ENCODE assay signal across 18 cellular contexts in genomic region chr19:5023128-5023571, GRCh38. TPM values are rescaled to one million over a fixed set of nuclear protein-coding genes. Genes with fewer than 3 reads are reported as not detected.
DNase-seq lines count a peak whose midpoint lies in the region; ATAC-seq and TF ChIP-seq lines count a peak whose summit lies in the region.
"Had no signal": no experiment of that assay in that cellular context is flagged by ENCODE, and none has a peak within 500 bp of the region (broad histone marks: within the 10 kb centered on the region; RNA-seq: fewer than 3 reads in every experiment).

No MANE protein-coding gene starts in this region.

- intact Hi-C loops in heart right ventricle (cut with DNase I): loop anchor here in 2 of 10 donors (5.0 to 10.0 kb wide), 2 partner anchors 48 to 51 kb away; no protein-coding TSS in a partner anchor

- WGBS in H9 (ENCODE audit: extremely low coverage, insufficient read length, low lambda C conversion rate): no CpG with 5 or more reads among the region's 19 CpGs
- 57 to 60% methylated on average over 19 of the region's 19 CpGs for WGBS in heart right ventricle, 2 donors

- no peak overlapping the region for H2BK12ac ChIP-seq in H9 (ENCODE audit: insufficient read length, low read depth, low read length)

- no peak for DNase-seq in H9
- DNase-seq in heart right ventricle: no peak
- no peak for DNase-seq in NCI-H524 (lab: John Stamatoyannopoulos, UW)
- no peak for DNase-seq in HCEC 1CT
- no peak for DNase-seq in NCI-H1694 treated with DMSO at 0.1 percent for 48 hours (lab: John Stamatoyannopoulos, UW)
- no peak for DNase-seq in COR-L47 (lab: John Stamatoyannopoulos, UW)
- DNase-seq: activated naive CD4-positive, alpha-beta T cell; brain microvascular endothelial cell; immature natural killer cell; NCI-H1436; SK-N-SH; small intestine had no signal

- no peak overlapping the region for H4K5ac ChIP-seq in H9 (ENCODE audit: insufficient read length, low read depth, low read length)

- H3K56ac ChIP-seq in H9 (ENCODE audit: insufficient read length, low read depth, low read length): no peak overlapping the region

- H3K27ac ChIP-seq in H9 (ENCODE audit: insufficient read length, low read depth, low read length): no peak overlapping the region
- H3K27ac ChIP-seq in angular gyrus (ENCODE audit: low read depth, low read length): peak overlapping the region; percentile 60
- peak overlapping the region in 3 of 10 donors; percentile 17 to 48 (median 44) for H3K27ac ChIP-seq in heart right ventricle
- H3K27ac ChIP-seq in rectal smooth muscle tissue (ENCODE audit: low read depth, low read length): peak overlapping the region; percentile 76
- H3K27ac ChIP-seq: brain microvascular endothelial cell, HL-60, KMS-11 had no signal

- peaks cover 6 to 16% of the 10 kb centered on the region in 2 experiments for H3K4me1 Mint-ChIP-seq in H9

- no peak overlapping the region for H3T11ph ChIP-seq in H9 (ENCODE audit: low read length)

- H2BK20ac ChIP-seq in H9 (ENCODE audit: low read depth, low read length, poor library complexity, severe bottlenecking): no peak overlapping the region

- ATAC-seq in heart right ventricle: peak in 7 of 8 donors; percentile 21 to 70 (median 56)
- ATAC-seq: HCT116 had no signal

- H3K27me3 Mint-ChIP-seq in H9 (ENCODE audit: low read depth): no peaks in the 10 kb centered on the region; the same call in 1 of the 2 replicates
- H3K27me3 Mint-ChIP-seq: stimulated activated naive CD8-positive, alpha-beta T cell treated with anti-CD3 and anti-CD28 coated beads, Interleukin-15, Interleukin-2, amounts not matched to agents 100 ng/mL and 50 ng/mL, for 24 hours had no signal

- TF ChIP-seq CTCF in H9 (conservative IDR thresholded peaks at IDR 0.05) (no peak), heart right ventricle (IDR thresholded peaks at IDR 0.05) (no peak)

- H3K4me2 ChIP-seq in H9 (ENCODE audit: insufficient read depth, insufficient read length, low read length): no peak overlapping the region
- H3K4me2 ChIP-seq: KMS-11, SK-N-SH had no signal

- no peak overlapping the region for H2AFZ ChIP-seq in H9 (ENCODE audit: low read length)

- H3K9ac ChIP-seq in H9 (ENCODE audit: extremely low read depth, insufficient read length, low read length) (no peak overlapping the region), rectal smooth muscle tissue (ENCODE audit: low read length) (no peak overlapping the region)
- H3K9ac ChIP-seq: KMS-11, SK-N-SH had no signal

- no peak overlapping the region for H2BK5ac ChIP-seq in H9 (ENCODE audit: insufficient read length, low read length)

- no peaks in the 10 kb centered on the region; the same call in 1 of the 2 replicates for H3K79me2 ChIP-seq in H9 (ENCODE audit: insufficient read depth, low read length)

- H3K23me2 ChIP-seq in H9 (ENCODE audit: insufficient read length, low read depth, low read length, poor library complexity, severe bottlenecking): no peaks in the 10 kb centered on the region

- peaks cover 0 to 3% (median 0%) of the 10 kb centered on the region in 3 experiments; a peak in 6 of 7 replicates for H3K36me3 Mint-ChIP-seq in H9 (ENCODE audit: insufficient read depth in 1 of 3, low read depth in 3 of 3)

- H3K14ac ChIP-seq in H9 (ENCODE audit: insufficient read depth, low read length): no peak overlapping the region; the same call in 1 of the 2 replicates

- H3K36me3 ChIP-seq in heart right ventricle (peaks cover 0 to 16% (median 0%) of the 10 kb centered on the region in 9 donors), rectal smooth muscle tissue (ENCODE audit: control insufficient read depth, insufficient read depth, low read length) (no peaks in the 10 kb centered on the region)

- H3K4me1 ChIP-seq in H9 (ENCODE audit: insufficient read depth, low read length) (no peaks in the 10 kb centered on the region), heart right ventricle (peaks cover 5 to 39% (median 24%) of the 10 kb centered on the region in 9 donors), rectal smooth muscle tissue (ENCODE audit: control insufficient read depth, insufficient read depth, low read length) (peaks cover 9% of the 10 kb centered on the region)

- peak overlapping the region; percentile 30; the same call in 1 of the 2 replicates for H2BK15ac ChIP-seq in H9 (ENCODE audit: low read depth, low read length)

- no peaks in the 10 kb centered on the region for H3K9me3 ChIP-seq in H9 (ENCODE audit: control insufficient read depth, low read depth, low read length)
- H3K9me3 ChIP-seq in heart right ventricle: no peaks in the 10 kb centered on the region
- H3K9me3 ChIP-seq: SK-N-SH had no signal

- no peak overlapping the region for H3K23ac ChIP-seq in H9 (ENCODE audit: insufficient read length, low read depth, low read length)

- H4K20me1 ChIP-seq in H9 (ENCODE audit: control insufficient read depth, insufficient read depth, insufficient read length): peaks cover 4% of the 10 kb centered on the region

- no peak overlapping the region for H3K4me3 Mint-ChIP-seq in H9
- H3K4me3 Mint-ChIP-seq: immature natural killer cell; stimulated activated naive CD8-positive, alpha-beta T cell treated with anti-CD3 and anti-CD28 coated beads, Interleukin-15, Interleukin-2, amounts not matched to agents 100 ng/mL and 50 ng/mL, for 24 hours had no signal

- no peaks in the 10 kb centered on the region for H3K79me1 ChIP-seq in H9 (ENCODE audit: insufficient read depth, low read depth, low read length, poor library complexity, severe bottlenecking)

- H3K27ac Mint-ChIP-seq in H9: peak overlapping the region in 2 of 3 experiments; percentile 88 to 95; a peak in 4 of 7 replicates
- H3K27ac Mint-ChIP-seq: stimulated activated naive CD8-positive, alpha-beta T cell treated with anti-CD3 and anti-CD28 coated beads, Interleukin-15, Interleukin-2, amounts not matched to agents 100 ng/mL and 50 ng/mL, for 24 hours had no signal

- H3K27me3 ChIP-seq in H9 (ENCODE audit: insufficient read depth, low read length) (no peaks in the 10 kb centered on the region), heart right ventricle (no peaks in the 10 kb centered on the region), rectal smooth muscle tissue (ENCODE audit: control insufficient read depth, insufficient read depth, low read length) (no peaks in the 10 kb centered on the region)
- H3K27me3 ChIP-seq: brain microvascular endothelial cell had no signal

- no peak overlapping the region for H4K8ac ChIP-seq in H9 (replicated peaks; ENCODE audit: insufficient read length, low read depth, low read length)

- no peak overlapping the region for H2BK120ac ChIP-seq in H9 (ENCODE audit: low read depth, low read length, poor library complexity, severe bottlenecking)

- H3K18ac ChIP-seq in H9 (ENCODE audit: insufficient read length, low read depth, low read length): no peak overlapping the region

- H4K91ac ChIP-seq in H9 (ENCODE audit: insufficient read length, low read depth, low read length): no peak overlapping the region

- H2AK5ac ChIP-seq in H9 (ENCODE audit: insufficient read length, low read length): no peak overlapping the region

- H3K9me3 Mint-ChIP-seq in H9: peaks cover 0 to 1% of the 10 kb centered on the region in 2 experiments; a peak in 1 of 5 replicates
- H3K9me3 Mint-ChIP-seq: stimulated activated naive CD8-positive, alpha-beta T cell treated with anti-CD3 and anti-CD28 coated beads, Interleukin-15, Interleukin-2, amounts not matched to agents 100 ng/mL and 50 ng/mL, for 24 hours had no signal

- no peak overlapping the region for H3K4ac ChIP-seq in H9 (ENCODE audit: low read depth, low read length)

- H3K4me3 ChIP-seq in heart right ventricle: no peak overlapping the region
- H3K4me3 ChIP-seq in rectal smooth muscle tissue (ENCODE audit: low read length): no peak overlapping the region

RNA-seq across cellular contexts. Expression of gene KDM4B, which starts 54.2 kb away (rescaled TPM):
- total RNA-seq in H9 (2021) (41.8 and 43.7 TPM in 2 replicates), heart right ventricle (10 to 100 TPM; 21.4 to 35.8 (median 30.3) TPM)
- polyA plus RNA-seq in heart right ventricle: 10 to 100 TPM; 12.4 to 34.4 TPM
